ENCODE assay signal across 26 cellular contexts in genomic region chr11:19913236-19913892, GRCh38.
DNase-seq lines count a peak whose midpoint lies in the region; ATAC-seq, FAIRE-seq and TF ChIP-seq lines count a peak whose summit lies in the region.
"Had no signal": no experiment of that assay in that cellular context is flagged by ENCODE, and none has a peak within 500 bp of the region (broad histone marks: within the 10 kb centered on the region; RNA-seq: fewer than 3 reads in every experiment).

No MANE protein-coding gene starts in this region.

- 87% methylated on average over 8 of the region's 8 CpGs; no CpG with 5 or more reads in 1 of the 2 experiments for WGBS in H1 (ENCODE audit: extremely low coverage in 1 of 2, insufficient coverage in 1 of 2, insufficient read length in 1 of 2, insufficient replicate concordance in 2 of 2, low coverage in 1 of 2, low lambda C conversion rate in 2 of 2, missing lambda C conversion rate in 1 of 2), 2 experiments
- 16% methylated on average over 8 of the region's 8 CpGs for WGBS in HepG2 (ENCODE audit: low lambda C conversion rate)

- in situ Hi-C loops in HepG2 (cut with HindIII; ENCODE audit: extremely low pct_ligation_motif_present, low pct_unique_long_range_greater_than_20kb) = no loop called here

- no peak overlapping the region for H4K5ac ChIP-seq in H1 (ENCODE audit: insufficient read length, low read depth, low read length)

- BruUV-seq in HepG2 (replicated peaks; lab: Mats Ljungman, UMichigan) = no TSS peak

- TF ChIP-seq POLR2A in H1 (IDR thresholded peaks at IDR 0.05; ENCODE audit: control extremely low read depth in 1 of 2, low read depth in 2 of 2, low read length in 2 of 2) (no peak), HepG2 (IDR thresholded peaks at IDR 0.05; ENCODE audit: insufficient read depth in 1 of 2, low read depth in 2 of 2, low read length in 2 of 2) (no peak)

- CTCF ChIA-PET in WTC11 (lab: Charles Lee) (interaction anchor here (0.7 to 1.6 kb wide), 4 partner anchors 40 to 215 kb away, joined by 3 to 4 read pairs (median 4); no protein-coding TSS in a partner anchor), H1 (lab: Charles Lee; ENCODE audit: partially characterized antibody) (interaction anchor here (0.6 to 3.4 kb wide), 21 partner anchors 7 to 653 kb away, joined by 3 to 19 read pairs (median 4); no protein-coding TSS in a partner anchor), HepG2 (lab: Yijun Ruan, JAX; ENCODE audit: low intra/inter-chr PET ratio, low total read pairs) (no interaction called here)

- no peak overlapping the region for H4K8ac ChIP-seq in H1 (ENCODE audit: extremely low read depth, insufficient read depth, low read length)

- H3K4ac ChIP-seq in H1 (replicated peaks; ENCODE audit: insufficient read length, low read depth, low read length) = no peak overlapping the region

- no peak overlapping the region for H2BK20ac ChIP-seq in H1 (ENCODE audit: low read length)

- H3K23ac ChIP-seq in H1 (ENCODE audit: insufficient read length) = no peak overlapping the region

- H3K79me2 ChIP-seq in H1 (ENCODE audit: control insufficient read depth in 1 of 2, insufficient read depth in 2 of 2, low read length in 2 of 2) (no peaks in the 10 kb centered on the region; a peak in 1 of 4 replicates), HepG2 (ENCODE audit: insufficient read depth, low read length) (no peaks in the 10 kb centered on the region)

- H3K14ac ChIP-seq in H1 (ENCODE audit: insufficient read length) = no peak overlapping the region

- no peak overlapping the region for H3K9ac ChIP-seq in H1 (replicated peaks in 1 of 4; ENCODE audit: extremely low read depth in 1 of 4, low read depth in 3 of 4, low read length in 3 of 4)
- H3K9ac ChIP-seq in HepG2 (ENCODE audit: insufficient read depth, low read depth, low read length) = peak overlapping the region; percentile 58

- no peak for TF ChIP-seq RAD21 in H1 (IDR thresholded peaks at IDR 0.05 in 1 of 2, conservative IDR thresholded peaks at IDR 0.05 in 1 of 2; ENCODE audit: low read depth in 2 of 2, low read length in 2 of 2)
- TF ChIP-seq RAD21 in HepG2 (CRISPR knock-in tag; IDR thresholded peaks at IDR 0.05) = no peak

- no peaks in the 10 kb centered on the region for H3K23me2 ChIP-seq in H1 (ENCODE audit: low read depth, low read length)

- H3K27me3 Mint-ChIP-seq in WTC11 (ENCODE audit: low read depth) = no peaks in the 10 kb centered on the region

- H3K4me1 ChIP-seq in H1 (replicated peaks in 1 of 4; ENCODE audit: control insufficient read depth in 3 of 4, insufficient read depth in 4 of 4, low read length in 3 of 4) (peaks cover 4 to 18% (median 15%) of the 10 kb centered on the region in 4 experiments), HepG2 (ENCODE audit: insufficient read depth, low read length) (peaks cover 81% of the 10 kb centered on the region), thoracic aorta (ENCODE audit: control insufficient read depth in 1 of 2, low read depth in 2 of 2) (peaks cover 31 to 75% of the 10 kb centered on the region in 2 donors)
- H3K4me1 ChIP-seq: colonic mucosa, gastrocnemius medialis had no signal

- H3K4me3 Mint-ChIP-seq in WTC11 = no peak overlapping the region
- H3K4me3 Mint-ChIP-seq: activated CD4-positive, alpha-beta T cell treated with anti-CD3 and anti-CD28 coated beads, Interleukin-2, amount 10 ng/mL, durations not matched to agents 7 days and 5 days; activated CD8-positive, alpha-beta memory T cell treated with anti-CD3 and anti-CD28 coated beads, Interleukin-2, amount 10 ng/mL, durations not matched to agents 7 days and 5 days; CD8-positive, alpha-beta T cell; effector memory CD8-positive, alpha-beta T cell; naive thymus-derived CD4-positive, alpha-beta T cell; T-helper 17 cell had no signal

- H3K27ac Mint-ChIP-seq in WTC11 = peak overlapping the region; percentile 61
- H3K27ac Mint-ChIP-seq: activated CD4-positive, alpha-beta T cell treated with anti-CD3 and anti-CD28 coated beads, Interleukin-2, amount 10 ng/mL, durations not matched to agents 7 days and 5 days; activated CD8-positive, alpha-beta memory T cell treated with anti-CD3 and anti-CD28 coated beads, Interleukin-2, amount 10 ng/mL, durations not matched to agents 7 days and 5 days; CD8-positive, alpha-beta T cell; effector memory CD8-positive, alpha-beta T cell; naive thymus-derived CD4-positive, alpha-beta T cell; T-helper 17 cell had no signal

- TF ChIP-seq EP300 in H1 (IDR thresholded peaks at IDR 0.05; ENCODE audit: borderline replicate concordance in 1 of 2, low read depth in 2 of 2, low read length in 2 of 2) (no peak), HepG2 (IDR thresholded peaks at IDR 0.05; ENCODE audit: low read depth in 2 of 2, low read length in 2 of 2) (no peak), HepG2 (CRISPR knock-in tag; IDR thresholded peaks at IDR 0.05; ENCODE audit: borderline replicate concordance) (no peak; the same call in 1 of the 2 replicates)

- intact Hi-C loops in HepG2 (cut with micrococcal nuclease; ENCODE audit: unreplicated experiment) = loop anchor here (2.0 to 5.0 kb wide), 2 partner anchors 41 to 109 kb away; no protein-coding TSS in a partner anchor

- H2AK5ac ChIP-seq in H1 (ENCODE audit: low read depth, low read length) = no peak overlapping the region

- H3K4me3 ChIP-seq in H1 (ENCODE audit: extremely low read depth in 1 of 4, insufficient read depth in 2 of 4, low read depth in 3 of 4, low read length in 4 of 4) = no peak overlapping the region
- H3K4me3 ChIP-seq in HepG2 (replicated peaks in 1 of 3; ENCODE audit: insufficient read depth in 1 of 3, low read depth in 2 of 3, low read length in 3 of 3) = peak overlapping the region; percentile 29 to 47 (median 47); a peak in 5 of 6 replicates
- H3K4me3 ChIP-seq in thoracic aorta = no peak overlapping the region
- H3K4me3 ChIP-seq: colonic mucosa, esophagus muscularis mucosa, gastrocnemius medialis, MG63, Peyer's patch had no signal

- peaks cover 39% of the 10 kb centered on the region for H3K4me1 Mint-ChIP-seq in WTC11
- H3K4me1 Mint-ChIP-seq: activated CD4-positive, alpha-beta T cell treated with anti-CD3 and anti-CD28 coated beads, Interleukin-2, amount 10 ng/mL, durations not matched to agents 7 days and 5 days; activated CD8-positive, alpha-beta memory T cell treated with anti-CD3 and anti-CD28 coated beads, Interleukin-2, amount 10 ng/mL, durations not matched to agents 7 days and 5 days; naive thymus-derived CD4-positive, alpha-beta T cell; T-helper 17 cell had no signal

- H3K4me2 ChIP-seq in H1 (ENCODE audit: insufficient read depth in 1 of 2, low read depth in 2 of 2, low read length in 2 of 2) (no peak overlapping the region), HepG2 (ENCODE audit: low read depth, low read length) (peak overlapping the region; percentile 82)

- H3K18ac ChIP-seq in H1 (ENCODE audit: extremely low read depth, low read length) = no peak overlapping the region

- no peaks in the 10 kb centered on the region; the same call in none of the 2 replicates for H3K79me1 ChIP-seq in H1 (ENCODE audit: low read depth, low read length)

- no peak overlapping the region for H2BK12ac ChIP-seq in H1 (ENCODE audit: low read depth, low read length)

- ATAC-seq in WTC11 (peak; percentile 59), HepG2 (peak; percentile 13), thoracic aorta (ENCODE audit: insufficient number of reproducible peaks, low FRiP score, low read depth) (no peak), HG02678 (IDR thresholded peaks at IDR 0.05; ENCODE audit: unreplicated experiment) (no peak), HG02938 (IDR thresholded peaks at IDR 0.05; ENCODE audit: unreplicated experiment) (no peak)
- ATAC-seq: activated CD8-positive, alpha-beta memory T cell treated with anti-CD3 and anti-CD28 coated beads, Interleukin-2, amount 10 ng/mL, durations not matched to agents 7 days and 5 days; CD8-positive, alpha-beta T cell; effector memory CD8-positive, alpha-beta T cell; gastrocnemius medialis; naive thymus-derived CD4-positive, alpha-beta T cell; T-helper 17 cell had no signal

- H3K27ac ChIP-seq in H1 (ENCODE audit: low read depth, low read length) (no peak overlapping the region), HepG2 (ENCODE audit: extremely low read length, insufficient read depth, low read length) (peak overlapping the region; percentile 93), thoracic aorta (peak overlapping the region; percentile 30 to 46)
- H3K27ac ChIP-seq: colonic mucosa, gastrocnemius medialis, Peyer's patch had no signal

- no peak overlapping the region for H2BK120ac ChIP-seq in H1 (replicated peaks; ENCODE audit: low read depth, low read length)

- DNase-seq in WTC11 (ENCODE audit: low spot score) = no peak
- no peak for DNase-seq in H1 (ENCODE audit: low read depth in 1 of 2, low spot score in 2 of 2)
- peak; percentile 36 for DNase-seq in HepG2 (ENCODE audit: low spot score)
- DNase-seq in thoracic aorta (ENCODE audit: low spot score) = no peak
- DNase-seq in NCI-H345 treated with DMSO at 0.1 percent for 48 hours (lab: John Stamatoyannopoulos, UW; ENCODE audit: unreplicated experiment) = no peak
- DNase-seq: activated CD4-positive, alpha-beta T cell treated with anti-CD3 and anti-CD28 coated beads, Interleukin-2, amount 10 ng/mL, durations not matched to agents 7 days and 5 days; activated CD8-positive, alpha-beta memory T cell treated with anti-CD3 and anti-CD28 coated beads, Interleukin-2, amount 10 ng/mL, durations not matched to agents 7 days and 5 days; activated naive CD4-positive, alpha-beta T cell treated with anti-CD3 and anti-CD28 coated beads, Interleukin-2, amount 50 U/mL, for 16 hours; AML-193; CD8-positive, alpha-beta T cell; colonic mucosa; effector memory CD8-positive, alpha-beta T cell; gastrocnemius medialis; kidney glomerular epithelial cell; MG63; naive thymus-derived CD4-positive, alpha-beta T cell; NCI-H1417 treated with DMSO at 0.1 percent for 48 hours; Peyer's patch; stimulated activated CD4-positive, alpha-beta T cell treated with anti-CD3 and anti-CD28 coated beads, Interleukin-1b, Interleukin-23, amount 100 ng/mL, for 48 hours; stimulated activated naive CD4-positive, alpha-beta T cell; T-helper 17 cell had no signal

- H2BK15ac ChIP-seq in H1 (ENCODE audit: low read length) = no peak overlapping the region

- H4K20me1 ChIP-seq in H1 (replicated peaks in 1 of 2; ENCODE audit: control insufficient read depth in 1 of 2, insufficient read depth in 2 of 2, low read length in 2 of 2) (peaks cover 0 to 2% of the 10 kb centered on the region in 2 experiments), HepG2 (ENCODE audit: insufficient read depth, low read length) (no peaks in the 10 kb centered on the region)

- FAIRE-seq in H1 (lab: Jason Lieb, UNC) (no peak), HepG2 (lab: Jason Lieb, UNC) (no peak)
- FAIRE-seq: GM12891, GM19239 had no signal

- H3K9me3 Mint-ChIP-seq in WTC11 = no peaks in the 10 kb centered on the region
- H3K9me3 Mint-ChIP-seq: activated CD4-positive, alpha-beta T cell treated with anti-CD3 and anti-CD28 coated beads, Interleukin-2, amount 10 ng/mL, durations not matched to agents 7 days and 5 days; CD8-positive, alpha-beta T cell; effector memory CD8-positive, alpha-beta T cell; naive thymus-derived CD4-positive, alpha-beta T cell had no signal

- no peak overlapping the region for H2AFZ ChIP-seq in H1 (ENCODE audit: low read length)
- H2AFZ ChIP-seq in HepG2 (ENCODE audit: low read length) = no peak overlapping the region

- H3K36me3 ChIP-seq in H1 (ENCODE audit: control insufficient read depth in 2 of 4, insufficient read depth in 4 of 4, low read length in 3 of 4) = peaks cover 0 to 12% (median 3%) of the 10 kb centered on the region in 4 experiments; a peak in 4 of 8 replicates
- no peaks in the 10 kb centered on the region for H3K36me3 ChIP-seq in HepG2 (replicated peaks in 1 of 2; ENCODE audit: control insufficient read depth in 1 of 2, insufficient read depth in 2 of 2, low read length in 2 of 2)
- H3K36me3 ChIP-seq in thoracic aorta = peaks cover 10% of the 10 kb centered on the region
- H3K36me3 ChIP-seq: colonic mucosa, gastrocnemius medialis, Peyer's patch had no signal

- H3K36me3 Mint-ChIP-seq in WTC11 = peaks cover 13% of the 10 kb centered on the region
- H3K36me3 Mint-ChIP-seq: activated CD8-positive, alpha-beta memory T cell treated with anti-CD3 and anti-CD28 coated beads, Interleukin-2, amount 10 ng/mL, durations not matched to agents 7 days and 5 days; CD8-positive, alpha-beta T cell; naive thymus-derived CD4-positive, alpha-beta T cell had no signal

- H3K9me3 ChIP-seq in H1 (ENCODE audit: insufficient read depth in 2 of 2, low read depth in 1 of 2, low read length in 1 of 2) (no peaks in the 10 kb centered on the region), HepG2 (ENCODE audit: low read length) (no peaks in the 10 kb centered on the region), thoracic aorta (no peaks in the 10 kb centered on the region)
- H3K9me3 ChIP-seq: colonic mucosa, esophagus muscularis mucosa, gastrocnemius medialis, MG63, Peyer's patch had no signal

- no peak overlapping the region for H4K91ac ChIP-seq in H1 (replicated peaks; ENCODE audit: insufficient read length, low read length)

- POLR2A ChIA-PET in WTC11 (lab: Charles Lee) (no interaction called here), H1 (lab: Charles Lee; ENCODE audit: partially characterized antibody) (no interaction called here), HepG2 (lab: Yijun Ruan, JAX) (interaction anchor here (0.8 to 2.3 kb wide), 9 partner anchors 9 to 122 kb away, joined by 3 to 9 read pairs (median 4); no protein-coding TSS in a partner anchor)

- H3K56ac ChIP-seq in H1 (replicated peaks; ENCODE audit: insufficient read length, low read depth, low read length) = no peak overlapping the region

- H3K27me3 ChIP-seq in H1 (replicated peaks in 1 of 4; ENCODE audit: control insufficient read depth in 3 of 4, extremely low read depth in 1 of 4, insufficient read depth in 3 of 4, low read length in 3 of 4) (no peaks in the 10 kb centered on the region), HepG2 (ENCODE audit: control insufficient read depth in 1 of 2, insufficient read depth in 2 of 2, low read length in 2 of 2) (no peaks in the 10 kb centered on the region), thoracic aorta (replicated peaks; ENCODE audit: insufficient read depth) (no peaks in the 10 kb centered on the region)
- H3K27me3 ChIP-seq: colonic mucosa, esophagus muscularis mucosa, gastrocnemius medialis, MG63, Peyer's patch had no signal

- no peak for TF ChIP-seq CTCF in WTC11 (IDR thresholded peaks at IDR 0.05)
- no peak for TF ChIP-seq CTCF in H1 (IDR thresholded peaks at IDR 0.05; ENCODE audit: control extremely low read depth in 1 of 3, insufficient read depth in 1 of 3, low read depth in 1 of 3, low read length in 3 of 3)
- no peak for TF ChIP-seq CTCF in HepG2 (CRISPR knock-in tag; IDR thresholded peaks at IDR 0.05)
- no peak for TF ChIP-seq CTCF in thoracic aorta (IDR thresholded peaks at IDR 0.05)

- peak overlapping the region; percentile 18; the same call in 1 of the 2 replicates for H2BK5ac ChIP-seq in H1 (ENCODE audit: low read depth, low read length)

Comparison
In these comparisons a context has a peak if more than half of its experiments do, and no peak if none do; other contexts are left out.
1. ATAC-seq: peak in WTC11 (single experiment) and HepG2 (single experiment); none in thoracic aorta (single experiment), HG02678 (single experiment) and HG02938 (single experiment).
2. H3K4me3 ChIP-seq: peak in HepG2 (3 of 3); none in H1 (0 of 4) and thoracic aorta (single experiment).